Comparison of ENCODE assay signal across 8 cellular contexts in the genomic region with DNA sequence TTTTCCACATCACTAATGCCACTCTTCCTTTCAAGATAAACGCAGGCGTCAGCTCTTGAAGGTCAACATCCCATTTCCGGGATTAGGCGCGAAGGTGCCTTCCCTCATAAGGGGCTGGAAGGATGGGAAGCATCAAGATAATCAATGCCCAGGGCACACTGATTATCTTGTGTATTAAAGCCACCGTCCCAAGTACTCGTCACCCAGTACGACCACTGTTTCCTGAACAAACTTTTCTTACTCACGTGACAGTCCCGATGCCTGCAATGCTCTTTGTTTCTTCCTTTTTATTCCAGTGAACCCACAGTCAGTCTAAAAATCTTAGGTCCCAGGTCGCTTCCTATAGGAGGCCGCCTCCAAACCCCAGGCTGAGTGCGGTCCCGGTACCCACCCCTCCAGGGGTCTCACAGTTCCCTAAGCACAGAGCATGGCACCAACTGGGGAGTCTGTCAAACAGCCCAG. TPM values are rescaled to one million over a fixed set of nuclear protein-coding genes. Genes with fewer than 3 reads are reported as not detected.
DNase-seq lines count a peak whose midpoint lies in the region; ATAC-seq, FAIRE-seq and TF ChIP-seq lines count a peak whose summit lies in the region.

No MANE protein-coding gene starts in this region.

- POLR2A ChIA-PET in AG04450 (lab: Yijun Ruan, JAX) = interaction anchor here (0.7 to 1.7 kb wide), 12 partner anchors 10 to 284 kb away, joined by 3 to 10 read pairs (median 4); partner anchors contain the start of gene RYK
- POLR2A ChIA-PET in Panc1 (lab: Charles Lee) = interaction anchor here (1.2 kb wide), 1 partner anchor 172 kb away, joined by 3 read pairs; no protein-coding TSS in a partner anchor

- H3K27ac ChIP-seq in AG04450 (ENCODE audit: low read depth, low read length) (peak overlapping the region; percentile 97), Panc1 (ENCODE audit: low read length) (peak overlapping the region; percentile 100), mucosa of rectum (ENCODE audit: low read depth in 2 of 2, low read length in 2 of 2) (peak overlapping the region; percentile 94 to 96)
- peak overlapping the region; percentile 88 for H3K27ac ChIP-seq in effector memory CD4-positive, alpha-beta T cell (ENCODE audit: insufficient read depth, low read length, poor library complexity, severe bottlenecking)

- no peak for TF ChIP-seq POLR2A in GM12892 (IDR thresholded peaks at IDR 0.05; ENCODE audit: low read depth, low read length)
- TF ChIP-seq POLR2A in GM18505 (IDR thresholded peaks at IDR 0.05; ENCODE audit: borderline replicate concordance, extremely low read depth, insufficient read depth, insufficient read length) = no peak

- intact Hi-C loops in Panc1 (cut with micrococcal nuclease; ENCODE audit: unreplicated experiment) = no loop called here

- CTCF ChIA-PET in AG04450 (lab: Charles Lee) = interaction anchor here (0.7 to 1.7 kb wide), 3 partner anchors 10 to 177 kb away, joined by 3 to 5 read pairs (median 3); no protein-coding TSS in a partner anchor
- CTCF ChIA-PET in Panc1 (lab: Charles Lee) = no interaction called here

- H3K9me3 ChIP-seq in AG04450 (ENCODE audit: control insufficient read depth, insufficient read depth, low read length) (no peaks in the 10 kb centered on the region; the same call in 1 of the 2 replicates), Panc1 (ENCODE audit: control insufficient read depth, insufficient read depth, low read depth, low read length) (no peaks in the 10 kb centered on the region), mucosa of rectum (ENCODE audit: control insufficient read depth in 2 of 2, low read length in 2 of 2) (no peaks in the 10 kb centered on the region)
- no peaks in the 10 kb centered on the region for H3K9me3 ChIP-seq in effector memory CD4-positive, alpha-beta T cell (ENCODE audit: control insufficient read depth, low read length)

- no peak for TF ChIP-seq CTCF in AG04450 (IDR thresholded peaks at IDR 0.05; ENCODE audit: low read depth, low read length)
- TF ChIP-seq CTCF in Panc1 (IDR thresholded peaks at IDR 0.05) = no peak

- H3K4me1 ChIP-seq in Panc1 (ENCODE audit: control insufficient read depth, insufficient read depth, low read length) (peaks cover 30% of the 10 kb centered on the region), mucosa of rectum (ENCODE audit: control insufficient read depth in 2 of 2, insufficient read depth in 2 of 2, low read length in 2 of 2) (peaks cover 7 to 17% of the 10 kb centered on the region in 2 donors)
- H3K4me1 ChIP-seq in effector memory CD4-positive, alpha-beta T cell (ENCODE audit: control insufficient read depth, insufficient read depth, low read length, poor library complexity, severe bottlenecking) = peaks cover 7% of the 10 kb centered on the region

- H3K9ac ChIP-seq in mucosa of rectum (ENCODE audit: low read depth in 1 of 2, low read length in 2 of 2) = peak overlapping the region; percentile 89 to 99

- H3K36me3 ChIP-seq in Panc1 (ENCODE audit: control insufficient read depth, insufficient read depth, low read length) (peaks cover 15% of the 10 kb centered on the region), mucosa of rectum (ENCODE audit: control insufficient read depth in 2 of 2, insufficient read depth in 2 of 2, low read length in 2 of 2) (peaks cover 26 to 29% of the 10 kb centered on the region in 2 donors)
- H3K36me3 ChIP-seq in effector memory CD4-positive, alpha-beta T cell (ENCODE audit: control insufficient read depth, insufficient read depth, low read length) = peaks cover 25% of the 10 kb centered on the region

- in situ Hi-C loops in Panc1 (cut with HindIII; ENCODE audit: low pct_unique_long_range_greater_than_20kb, low sequenced_read_pairs) = no loop called here

- peak; percentile 12 for ATAC-seq in HG02981 (IDR thresholded peaks at IDR 0.05; ENCODE audit: unreplicated experiment)
- ATAC-seq in Panc1 = peak; percentile 8
- ATAC-seq in GM18505 (IDR thresholded peaks at IDR 0.05; ENCODE audit: unreplicated experiment) = no peak

- peak overlapping the region; percentile 87 for H3K4me3 ChIP-seq in AG04450 (ENCODE audit: low read depth, low read length)
- H3K4me3 ChIP-seq in Panc1 (ENCODE audit: low read depth in 2 of 2, low read length in 2 of 2) = peak overlapping the region; percentile 96 to 98
- peak overlapping the region; percentile 80 for H3K4me3 ChIP-seq in effector memory CD4-positive, alpha-beta T cell (ENCODE audit: insufficient read depth, low read depth, low read length, poor library complexity, severe bottlenecking)
- H3K4me3 ChIP-seq in mucosa of rectum (ENCODE audit: low read length in 2 of 2) = peak overlapping the region; percentile 88 to 98

- no TSS peak for BruUV-seq in Panc1 (replicated peaks; lab: Mats Ljungman, UMichigan)

- H3K27me3 ChIP-seq in AG04450 (ENCODE audit: control insufficient read depth, insufficient read depth, low read length) = no peaks in the 10 kb centered on the region
- H3K27me3 ChIP-seq in Panc1 (ENCODE audit: control insufficient read depth, insufficient read depth, low read length) = no peaks in the 10 kb centered on the region
- H3K27me3 ChIP-seq in effector memory CD4-positive, alpha-beta T cell (replicated peaks; ENCODE audit: control insufficient read depth, insufficient read depth, low read length, poor library complexity, severe bottlenecking) = no peaks in the 10 kb centered on the region
- no peaks in the 10 kb centered on the region for H3K27me3 ChIP-seq in mucosa of rectum (ENCODE audit: control insufficient read depth in 2 of 2, insufficient read depth in 2 of 2, low read length in 2 of 2)

- FAIRE-seq in GM12892 (lab: Jason Lieb, UNC) = peak; percentile 24

- DNase-seq in AG04450 (ENCODE audit: low read depth, low spot score) = no peak
- peak; percentile 31 for DNase-seq in GM12892 (ENCODE audit: insufficient read length)
- no peak for DNase-seq in Panc1 (ENCODE audit: low read depth, low spot score)
- DNase-seq in effector memory CD4-positive, alpha-beta T cell = no peak
- DNase-seq in activated CD8-positive, alpha-beta memory T cell treated with anti-CD3 and anti-CD28 coated beads for 24 hours = no peak

RNA-seq across cellular contexts. Expression of gene ANAPC13, which starts 0.7 kb away (rescaled TPM):
- 122 and 176 TPM in 2 replicates for polyA plus RNA-seq in AG04450 (2011; rRNA removed)
- 29.4 and 37.9 TPM in 2 replicates for polyA minus RNA-seq in AG04450 (2011; rRNA and poly(A)+ RNA removed)
- polyA plus RNA-seq in GM12892 (2012; ENCODE audit: missing spikeins) = 29.7 TPM
- 68.8 TPM for total RNA-seq in Panc1 (2021; ENCODE audit: unreplicated experiment)
- polyA plus RNA-seq in Panc1 (2012; ENCODE audit: insufficient read length) = 51.3 TPM

RNA-seq across cellular contexts. Expression of gene CEP63, which starts 0.8 kb away (rescaled TPM):
- polyA plus RNA-seq in AG04450 (2011; rRNA removed) = 11.0 and 16.3 TPM in 2 replicates
- polyA minus RNA-seq in AG04450 (2011; rRNA and poly(A)+ RNA removed) = 7.0 and 7.6 TPM in 2 replicates
- polyA plus RNA-seq in GM12892 (2012; ENCODE audit: missing spikeins) = 15.8 TPM
- total RNA-seq in Panc1 (2021; ENCODE audit: unreplicated experiment) = 30.5 TPM
- polyA plus RNA-seq in Panc1 (2012; ENCODE audit: insufficient read length) = 21.3 TPM
